Comparison of ENCODE assay signal across 26 cellular contexts in genomic region chr2:38296381-38296780, GRCh38.
A peak's percentile ranks its signal among the peaks of the same experiment; 100 is the strongest.
DNase-seq lines count a peak whose midpoint lies in the region; ATAC-seq and TF ChIP-seq lines count a peak whose summit lies in the region.
"Had no signal": no experiment of that assay in that cellular context is flagged by ENCODE, and none has a peak within 500 bp of the region (broad histone marks: within the 10 kb centered on the region; RNA-seq: fewer than 3 reads in every experiment).

No MANE protein-coding gene starts in this region.

- no peaks in the 10 kb centered on the region for H3K27me3 Mint-ChIP-seq in activated naive CD4-positive, alpha-beta T cell treated with anti-CD3 and anti-CD28 coated beads for 36 hours (ENCODE audit: low read depth)
- H3K27me3 Mint-ChIP-seq in CD4-positive, alpha-beta T cell: no peaks in the 10 kb centered on the region
- H3K27me3 Mint-ChIP-seq in T-helper 17 cell: no peaks in the 10 kb centered on the region
- H3K27me3 Mint-ChIP-seq in endodermal cell (ENCODE audit: insufficient read depth): no peaks in the 10 kb centered on the region
- H3K27me3 Mint-ChIP-seq: CD4-positive, alpha-beta memory T cell; IgD-negative memory B cell had no signal

- DNase-seq in activated naive CD4-positive, alpha-beta T cell treated with anti-CD3 and anti-CD28 coated beads for 36 hours: peak; percentile 15
- DNase-seq in activated naive CD4-positive, alpha-beta T cell treated with Interleukin-2 at 50 U/mL for 16 hours: no peak
- no peak for DNase-seq in CD4-positive, alpha-beta T cell
- DNase-seq in T-helper 17 cell (no peak), foreskin keratinocyte (peak; percentile 64 to 80), endodermal cell (no peak)
- DNase-seq: CD4-positive, alpha-beta memory T cell; COR-L47; DMS 273 treated with DMSO at 0.1 percent for 48 hours; DMS79; EL; GDM1; HCEC 1CT; NCI-H1048; NCI-H1417; NCI-H1694; NCI-H2029 treated with DMSO at 0.1 percent for 48 hours; NCI-H446 treated with DMSO at 0.1 percent for 48 hours; NCI-H526; PC-9; SHP77 had no signal

- peaks cover 14% of the 10 kb centered on the region for H3K4me1 Mint-ChIP-seq in activated naive CD4-positive, alpha-beta T cell treated with anti-CD3 and anti-CD28 coated beads for 36 hours (ENCODE audit: low read depth)
- H3K4me1 Mint-ChIP-seq in CD4-positive, alpha-beta T cell (ENCODE audit: low read depth): peaks cover 5% of the 10 kb centered on the region
- peaks cover 2% of the 10 kb centered on the region for H3K4me1 Mint-ChIP-seq in T-helper 17 cell
- H3K4me1 Mint-ChIP-seq in endodermal cell: peaks cover 10% of the 10 kb centered on the region

- peaks cover 26% of the 10 kb centered on the region for H3K36me3 Mint-ChIP-seq in activated naive CD4-positive, alpha-beta T cell treated with anti-CD3 and anti-CD28 coated beads for 36 hours (ENCODE audit: low read depth)
- H3K36me3 Mint-ChIP-seq in CD4-positive, alpha-beta T cell (ENCODE audit: low read depth): peaks cover 56% of the 10 kb centered on the region
- H3K36me3 Mint-ChIP-seq in T-helper 17 cell (ENCODE audit: low read depth) (no peaks in the 10 kb centered on the region), endodermal cell (ENCODE audit: low read depth) (peaks cover 71% of the 10 kb centered on the region)

- no peaks in the 10 kb centered on the region for H3K9me3 ChIP-seq in CD4-positive, alpha-beta T cell (ENCODE audit: control insufficient read depth, low read length)
- H3K9me3 ChIP-seq in T-helper 17 cell (ENCODE audit: control insufficient read depth, low read length, poor library complexity, severe bottlenecking) (no peaks in the 10 kb centered on the region), endodermal cell (ENCODE audit: control insufficient read depth, low read length) (no peaks in the 10 kb centered on the region)
- H3K9me3 ChIP-seq: BLaER1 treated with 17β-estradiol and CSF1 and Interleukin-3, amounts not matched to agents 10 nM and 100 nM had no signal

- no peak overlapping the region for H3K9ac ChIP-seq in endodermal cell (ENCODE audit: extremely low read depth, low read length, poor library complexity, severe bottlenecking)
- H3K9ac ChIP-seq: BLaER1 treated with 17β-estradiol and CSF1 and Interleukin-3, amounts not matched to agents 10 nM and 100 nM; KMS-11 had no signal

- no peak overlapping the region for H3K4me3 Mint-ChIP-seq in activated naive CD4-positive, alpha-beta T cell treated with anti-CD3 and anti-CD28 coated beads for 36 hours
- no peak overlapping the region for H3K4me3 Mint-ChIP-seq in CD4-positive, alpha-beta T cell
- H3K4me3 Mint-ChIP-seq in T-helper 17 cell (no peak overlapping the region), endodermal cell (no peak overlapping the region)
- H3K4me3 Mint-ChIP-seq: CD4-positive, alpha-beta memory T cell; IgD-negative memory B cell had no signal

- H3K4me3 ChIP-seq in endodermal cell (ENCODE audit: low read length): no peak overlapping the region
- H3K4me3 ChIP-seq: BLaER1 treated with 17β-estradiol and CSF1 and Interleukin-3, amounts not matched to agents 10 nM and 100 nM; GM12878; PC-9 had no signal

- H3K27ac ChIP-seq in CD4-positive, alpha-beta T cell (ENCODE audit: low read depth, low read length): no peak overlapping the region
- peak overlapping the region; percentile 35 for H3K27ac ChIP-seq in foreskin keratinocyte
- no peak overlapping the region for H3K27ac ChIP-seq in endodermal cell (ENCODE audit: low read depth, low read length)
- H3K27ac ChIP-seq: BLaER1 treated with 17β-estradiol and CSF1 and Interleukin-3, amounts not matched to agents 10 nM and 100 nM; KMS-11; PC-9 had no signal

- peaks cover 79% of the 10 kb centered on the region for H3K36me3 ChIP-seq in endodermal cell (ENCODE audit: control insufficient read depth, insufficient read depth, low read length)

- CTCF ChIA-PET in activated naive CD4-positive, alpha-beta T cell treated with anti-CD3 and anti-CD28 coated beads for 36 hours (lab: Charles Lee): no interaction called here
- CTCF ChIA-PET in CD4-positive, alpha-beta T cell (lab: Charles Lee): no interaction called here

- no peaks in the 10 kb centered on the region for H3K27me3 ChIP-seq in CD4-positive, alpha-beta T cell (ENCODE audit: control insufficient read depth, insufficient read depth, low read length)
- H3K27me3 ChIP-seq in foreskin keratinocyte: no peaks in the 10 kb centered on the region
- H3K27me3 ChIP-seq in endodermal cell (ENCODE audit: control insufficient read depth, insufficient read depth, low read length, poor library complexity, severe bottlenecking): no peaks in the 10 kb centered on the region
- H3K27me3 ChIP-seq: BLaER1 treated with 17β-estradiol and CSF1 and Interleukin-3, amounts not matched to agents 10 nM and 100 nM had no signal

- H3K4me1 ChIP-seq in foreskin keratinocyte: no peaks in the 10 kb centered on the region
- no peaks in the 10 kb centered on the region for H3K4me1 ChIP-seq in endodermal cell (ENCODE audit: control insufficient read depth, insufficient read depth, low read length)
- H3K4me1 ChIP-seq: BLaER1 treated with 17β-estradiol and CSF1 and Interleukin-3, amounts not matched to agents 10 nM and 100 nM had no signal

- intact Hi-C loops in activated naive CD4-positive, alpha-beta T cell treated with anti-CD3 and anti-CD28 coated beads for 36 hours (cut with micrococcal nuclease): no loop called here
- intact Hi-C loops in CD4-positive, alpha-beta T cell (cut with DNase I, micrococcal nuclease): no loop called here

- no peak for TF ChIP-seq CTCF in CD4-positive, alpha-beta T cell (IDR thresholded peaks at IDR 0.05)
- TF ChIP-seq CTCF in foreskin keratinocyte (conservative IDR thresholded peaks at IDR 0.05) (no peak), endodermal cell (conservative IDR thresholded peaks at IDR 0.05) (no peak)

- POLR2A ChIA-PET in CD4-positive, alpha-beta T cell (lab: Charles Lee): no interaction called here

- 89 to 97% methylated on average over 6 to 7 of the region's 7 CpGs for WGBS in endodermal cell (ENCODE audit: insufficient coverage in 1 of 2, insufficient read length in 1 of 2), 2 experiments

- H3K27ac Mint-ChIP-seq in activated naive CD4-positive, alpha-beta T cell treated with anti-CD3 and anti-CD28 coated beads for 36 hours: no peak overlapping the region
- no peak overlapping the region for H3K27ac Mint-ChIP-seq in CD4-positive, alpha-beta T cell
- H3K27ac Mint-ChIP-seq in T-helper 17 cell (peak overlapping the region; percentile 21), endodermal cell (no peak overlapping the region)
- H3K27ac Mint-ChIP-seq: IgD-negative memory B cell had no signal

- ATAC-seq in CD4-positive, alpha-beta T cell (ENCODE audit: poor library complexity): peak; percentile 67
- ATAC-seq in T-helper 17 cell: no peak
- peak; percentile 73 for ATAC-seq in foreskin keratinocyte
- ATAC-seq in HG03521 (IDR thresholded peaks at IDR 0.05; ENCODE audit: unreplicated experiment): no peak
- ATAC-seq: GM12878 had no signal

- no peaks in the 10 kb centered on the region for H3K9me3 Mint-ChIP-seq in activated naive CD4-positive, alpha-beta T cell treated with anti-CD3 and anti-CD28 coated beads for 36 hours
- no peaks in the 10 kb centered on the region for H3K9me3 Mint-ChIP-seq in CD4-positive, alpha-beta T cell
- H3K9me3 Mint-ChIP-seq in endodermal cell: no peaks in the 10 kb centered on the region
- H3K9me3 Mint-ChIP-seq: CD4-positive, alpha-beta memory T cell; IgD-negative memory B cell had no signal

Comparison
In these comparisons a context has a peak if more than half of its experiments do, and no peak if none do; other contexts are left out.
1. DNase-seq: peak in activated naive CD4-positive, alpha-beta T cell treated with anti-CD3 and anti-CD28 coated beads for 36 hours (single experiment) and foreskin keratinocyte (2 of 2); none in activated naive CD4-positive, alpha-beta T cell treated with Interleukin-2 at 50 U/mL for 16 hours (single experiment), CD4-positive, alpha-beta T cell (0 of 10), T-helper 17 cell (0 of 3) and endodermal cell (single experiment).
2. ATAC-seq: peak in CD4-positive, alpha-beta T cell (single experiment) and foreskin keratinocyte (single experiment); none in T-helper 17 cell (single experiment) and HG03521 (single experiment).